Comparison of ENCODE assay signal across 13 cellular contexts in genomic region chr10:131019696-131020095, GRCh38.
"Had no signal": no experiment of that assay in that cellular context is flagged by ENCODE, and none has a peak within 500 bp of the region (broad histone marks: within the 10 kb centered on the region; RNA-seq: fewer than 3 reads in every experiment).

No MANE protein-coding gene starts in this region.

- ATAC-seq: mucosa of descending colon; naive thymus-derived CD8-positive, alpha-beta T cell; sciatic nerve had no signal

- H3K79me2 ChIP-seq: hepatocyte had no signal

- H3K36me3 Mint-ChIP-seq: naive thymus-derived CD8-positive, alpha-beta T cell had no signal

- H3K4me3 ChIP-seq: hepatocyte, mucosa of descending colon, skin epidermis, tibial artery had no signal

- H3K9me3 Mint-ChIP-seq: dendritic cell treated with granulocyte-macrophage colony-stimulating factor and Interleukin-4, amounts not matched to agents 40 ng/mL and 50 ng/mL, for 4 days had no signal

- H3K4me1 ChIP-seq: tibial artery had no signal

- FAIRE-seq: colon had no signal

- H3K4me3 Mint-ChIP-seq: dendritic cell treated with granulocyte-macrophage colony-stimulating factor and Interleukin-4, amounts not matched to agents 40 ng/mL and 50 ng/mL, for 4 days; naive thymus-derived CD8-positive, alpha-beta T cell had no signal

- H3K27ac Mint-ChIP-seq: dendritic cell treated with granulocyte-macrophage colony-stimulating factor and Interleukin-4, amounts not matched to agents 40 ng/mL and 50 ng/mL, for 4 days; naive thymus-derived CD8-positive, alpha-beta T cell had no signal

- H3K27me3 ChIP-seq: hepatocyte had no signal

- H2AFZ ChIP-seq: hepatocyte had no signal

- H3K27me3 Mint-ChIP-seq: dendritic cell treated with granulocyte-macrophage colony-stimulating factor and Interleukin-4, amounts not matched to agents 40 ng/mL and 50 ng/mL, for 4 days had no signal

- H3K4me2 ChIP-seq: hepatocyte had no signal

- H3K27ac ChIP-seq: hepatocyte, skin epidermis, tibial artery had no signal

- DNase-seq: foreskin melanocyte; kidney glomerular epithelial cell; mammary epithelial cell; mucosa of descending colon; naive thymus-derived CD8-positive, alpha-beta T cell; stimulated activated CD4-positive, alpha-beta T cell treated with anti-CD3 and anti-CD28 coated beads, Interleukin-12 subunit alpha, Interleukin-12 subunit beta, amount 100 ng/mL, for 4 hours; stimulated activated naive CD4-positive, alpha-beta T cell treated with Interleukin-2 at 50 U/mL for 16 hours had no signal

- H3K9me3 ChIP-seq: tibial artery had no signal

- H3K4me1 Mint-ChIP-seq: naive thymus-derived CD8-positive, alpha-beta T cell had no signal

- H3K36me3 ChIP-seq: tibial artery had no signal
